Comparison of ENCODE assay signal across 41 cellular contexts in genomic region chr19:33102893-33103292, GRCh38. TPM values are rescaled to one million over a fixed set of nuclear protein-coding genes. Genes with fewer than 3 reads are reported as not detected.
"Had no signal": no experiment of that assay in that cellular context is flagged by ENCODE, and none has a peak within 500 bp of the region (broad histone marks: within the 10 kb centered on the region; RNA-seq: fewer than 3 reads in every experiment).

No MANE protein-coding gene starts in this region.

- H3K4me2 ChIP-seq: KMS-11 had no signal

- H3K9ac ChIP-seq: KMS-11 had no signal

- FAIRE-seq: astrocyte, RCC 7860 had no signal

- H3K27me3 ChIP-seq: adrenal gland, body of pancreas, breast epithelium had no signal

- H3K4me1 ChIP-seq: adrenal gland, body of pancreas, breast epithelium had no signal

- H3K9me3 ChIP-seq: adrenal gland, body of pancreas, breast epithelium had no signal

- ATAC-seq: activated CD8-positive, alpha-beta memory T cell treated with anti-CD3 and anti-CD28 coated beads, Interleukin-2, amount 10 ng/mL, durations not matched to agents 7 days and 5 days; body of pancreas; PC-3; Right ventricle myocardium inferior; SK-N-SH treated with all-trans-retinoic acid at 6 μM for 48 hours had no signal

- DNase-seq: activated CD4-positive, alpha-beta T cell treated with anti-CD3 and anti-CD28 coated beads for 1 hour; activated CD4-positive, alpha-beta T cell treated with anti-CD3 and anti-CD28 coated beads for 48 hours; activated CD4-positive, alpha-beta T cell treated with anti-CD3 and anti-CD28 coated beads, Interleukin-2, amount 50 U/mL, for 48 hours; activated CD4-positive, CD25-positive, alpha-beta regulatory T cell; activated CD8-positive, alpha-beta memory T cell treated with anti-CD3 and anti-CD28 coated beads for 24 hours; activated CD8-positive, alpha-beta memory T cell treated with anti-CD3 and anti-CD28 coated beads, Interleukin-2, amount 10 ng/mL, durations not matched to agents 7 days and 5 days; activated CD8-positive, alpha-beta memory T cell treated with anti-CD3 and anti-CD28 coated beads, Interleukin-2, amount 50 U/mL, for 48 hours; activated effector memory CD4-positive, alpha-beta T cell treated with anti-CD3 and anti-CD28 coated beads, Interleukin-2, amount 50 U/mL, for 16 hours; activated naive CD4-positive, alpha-beta T cell; activated naive CD4-positive, alpha-beta T cell treated with anti-CD3 and anti-CD28 coated beads, Interleukin-2, amount 50 U/mL, for 16 hours; activated T-cell treated with anti-CD3 and anti-CD28 coated beads, Interleukin-2, amount 50 U/mL, for 48 hours; adrenal gland; body of pancreas; cerebellar nuclear complex; MM.1S; MV-4-11; NCI-H1092; NCI-H1436 treated with DMSO at 0.1 percent for 48 hours; NCI-H1694 treated with DMSO at 0.1 percent for 48 hours; NCI-H2029; NCI-H345; NCI-H526; NCI-H748 treated with DMSO at 0.1 percent for 48 hours; NK-92 treated with Interleukin-12 subunit alpha and Interleukin-12 subunit beta, amount 100 ng/mL, for 24 hours; PC-3; SIG-M5; SW 1271; T-helper 1 cell; T-helper 2 cell; T-helper 9 cell; WERI-Rb-1 had no signal

- H3K27ac ChIP-seq: adrenal gland, body of pancreas, breast epithelium, KMS-11, RWPE1, WERI-Rb-1 had no signal

- H3K4me3 ChIP-seq: adrenal gland, body of pancreas, breast epithelium had no signal

RNA-seq across cellular contexts. Expression of gene WDR88, which starts 29.0 kb away (rescaled TPM):
- total RNA-seq: activated CD8-positive, alpha-beta memory T cell treated with anti-CD3 and anti-CD28 coated beads, Interleukin-2, amount 10 ng/mL, durations not matched to agents 7 days and 5 days; adrenal gland; astrocyte; body of pancreas; breast epithelium; cardiac septum; LHCN-M2; PC-3; Right ventricle myocardium inferior; SK-MEL-5 had no signal
